1 cellular context compared by ENCODE assay signal in genomic region chr4:125741825-125742452, GRCh38.
TF ChIP-seq lines count a peak whose summit lies in the region.

No MANE protein-coding gene starts in this region.

TF ChIP-seq in GM23338, 12 proteins besides CTCF, POLR2A, EP300 and RAD21 (continued from another document):
- TF ChIP-seq ZNF462 (CRISPR knock-in tag; IDR thresholded peaks at IDR 0.05): no peak
- no peak for TF ChIP-seq EZH2phosphoT487 (IDR thresholded peaks at IDR 0.05; ENCODE audit: unreplicated experiment)
- no peak for TF ChIP-seq POLR2AphosphoS5 (IDR thresholded peaks at IDR 0.05; ENCODE audit: low read depth)
